Comparison of ENCODE assay signal across 30 cellular contexts in the genomic region with DNA sequence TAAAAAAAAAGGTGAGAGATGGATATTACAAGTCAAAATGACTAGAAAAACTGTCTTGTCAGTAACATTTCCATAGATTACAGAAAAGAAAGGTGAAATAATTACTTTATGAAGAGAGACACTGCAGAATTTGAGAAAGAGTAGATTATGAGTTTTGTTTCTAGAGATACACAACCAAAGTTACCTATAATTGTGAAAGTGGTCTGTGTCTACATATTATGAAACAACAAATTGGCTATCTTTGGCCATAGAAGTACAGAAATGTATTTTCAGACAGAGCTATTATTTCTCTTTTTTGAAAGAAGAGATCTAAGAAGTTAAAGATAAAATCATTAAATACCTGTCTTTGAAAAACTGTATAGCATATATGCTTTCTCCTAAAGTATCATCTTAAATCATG. TPM values are rescaled to one million over a fixed set of nuclear protein-coding genes. Genes with fewer than 3 reads are reported as not detected.
DNase-seq lines count a peak whose midpoint lies in the region; ATAC-seq lines count a peak whose summit lies in the region.
"Had no signal": no experiment of that assay in that cellular context is flagged by ENCODE, and none has a peak within 500 bp of the region (broad histone marks: within the 10 kb centered on the region; RNA-seq: fewer than 3 reads in every experiment).

No MANE protein-coding gene starts in this region.

- H3K36me3 ChIP-seq in HAP-1 (replicated peaks): no peaks in the 10 kb centered on the region
- H3K36me3 ChIP-seq: BLaER1 treated with 17β-estradiol and CSF1 and Interleukin-3, amounts not matched to agents 10 nM and 100 nM; gastrocnemius medialis; sigmoid colon; upper lobe of right lung had no signal

- no peaks in the 10 kb centered on the region for H3K36me3 Mint-ChIP-seq in activated CD8-positive, alpha-beta memory T cell treated with anti-CD3 and anti-CD28 coated beads, Interleukin-2, amount 10 ng/mL, durations not matched to agents 7 days and 5 days
- H3K36me3 Mint-ChIP-seq: stimulated activated memory B cell treated with anti-CD40 and anti-IgM and Interleukin-4, amounts not matched to agents 10 μg/mL and 1 μg/mL and 100 μg/mL, for 72 hours had no signal

- CTCF ChIA-PET in activated CD8-positive, alpha-beta memory T cell treated with anti-CD3 and anti-CD28 coated beads, Interleukin-2, amount 10 ng/mL, durations not matched to agents 7 days and 5 days (lab: Charles Lee): no interaction called here

- no peaks in the 10 kb centered on the region for H3K27me3 Mint-ChIP-seq in activated CD8-positive, alpha-beta memory T cell treated with anti-CD3 and anti-CD28 coated beads, Interleukin-2, amount 10 ng/mL, durations not matched to agents 7 days and 5 days
- H3K27me3 Mint-ChIP-seq: activated CD4-positive, alpha-beta T cell treated with anti-CD3 and anti-CD28 coated beads, Interleukin-2, amount 10 ng/mL, durations not matched to agents 24 days and 14 days; stimulated activated memory B cell treated with anti-CD40 and anti-IgM and Interleukin-4, amounts not matched to agents 10 μg/mL and 1 μg/mL and 100 μg/mL, for 72 hours had no signal

- H3K4me3 Mint-ChIP-seq in activated CD8-positive, alpha-beta memory T cell treated with anti-CD3 and anti-CD28 coated beads, Interleukin-2, amount 10 ng/mL, durations not matched to agents 7 days and 5 days: no peak overlapping the region
- H3K4me3 Mint-ChIP-seq: activated CD4-positive, alpha-beta T cell treated with anti-CD3 and anti-CD28 coated beads, Interleukin-2, amount 10 ng/mL, durations not matched to agents 24 days and 14 days; nephron progenitor cell; stimulated activated memory B cell treated with anti-CD40 and anti-IgM and Interleukin-4, amounts not matched to agents 10 μg/mL and 1 μg/mL and 100 μg/mL, for 72 hours had no signal

- H3K9me3 ChIP-seq in HAP-1: no peaks in the 10 kb centered on the region
- H3K9me3 ChIP-seq: BLaER1 treated with 17β-estradiol and CSF1 and Interleukin-3, amounts not matched to agents 10 nM and 100 nM; gastrocnemius medialis; sigmoid colon; upper lobe of right lung had no signal

- no peak overlapping the region for H3K4me3 ChIP-seq in HAP-1
- H3K4me3 ChIP-seq: BLaER1 treated with 17β-estradiol and CSF1 and Interleukin-3, amounts not matched to agents 10 nM and 100 nM; gastrocnemius medialis; sigmoid colon; upper lobe of right lung had no signal

- in situ Hi-C loops in HAP-1 (cut with MboI; ENCODE audit: low sequenced_read_pairs): no loop called here

- intact Hi-C loops in Right ventricle myocardium superior (cut with DNase I): no loop called here

- H3K27ac Mint-ChIP-seq in activated CD8-positive, alpha-beta memory T cell treated with anti-CD3 and anti-CD28 coated beads, Interleukin-2, amount 10 ng/mL, durations not matched to agents 7 days and 5 days: no peak overlapping the region
- H3K27ac Mint-ChIP-seq: activated CD4-positive, alpha-beta T cell treated with anti-CD3 and anti-CD28 coated beads, Interleukin-2, amount 10 ng/mL, durations not matched to agents 24 days and 14 days; nephron progenitor cell; stimulated activated memory B cell treated with anti-CD40 and anti-IgM and Interleukin-4, amounts not matched to agents 10 μg/mL and 1 μg/mL and 100 μg/mL, for 72 hours had no signal

- no peaks in the 10 kb centered on the region for H3K4me1 Mint-ChIP-seq in activated CD8-positive, alpha-beta memory T cell treated with anti-CD3 and anti-CD28 coated beads, Interleukin-2, amount 10 ng/mL, durations not matched to agents 7 days and 5 days
- H3K4me1 Mint-ChIP-seq: activated CD4-positive, alpha-beta T cell treated with anti-CD3 and anti-CD28 coated beads, Interleukin-2, amount 10 ng/mL, durations not matched to agents 24 days and 14 days; nephron progenitor cell; stimulated activated memory B cell treated with anti-CD40 and anti-IgM and Interleukin-4, amounts not matched to agents 10 μg/mL and 1 μg/mL and 100 μg/mL, for 72 hours had no signal

- no peak for DNase-seq in activated CD8-positive, alpha-beta memory T cell treated with anti-CD3 and anti-CD28 coated beads, Interleukin-2, amount 10 ng/mL, durations not matched to agents 7 days and 5 days
- DNase-seq in Right ventricle myocardium superior (no peak), DMS153 treated with DMSO at 0.1 percent for 48 hours (lab: John Stamatoyannopoulos, UW; ENCODE audit: unreplicated experiment) (no peak), HAP-1 (ENCODE audit: low spot score in 2 of 2) (no peak)
- DNase-seq: activated CD4-positive, alpha-beta T cell treated with anti-CD3 and anti-CD28 coated beads, Interleukin-2, amount 10 ng/mL, durations not matched to agents 24 days and 14 days; activated T-cell treated with anti-CD3 and anti-CD28 coated beads, Interleukin-2, amount 50 U/mL, for 48 hours; DMS79; gastrocnemius medialis; GDM1; H7; hippocampal formation; left cardiac atrium; mammary epithelial cell; NCI-H1417; NCI-H345; nephron progenitor cell; posterior cingulate gyrus; SIG-M5; sigmoid colon; stimulated activated CD4-positive, alpha-beta T cell treated with anti-CD3 and anti-CD28 coated beads, Interleukin-4, amount 100 ng/mL, for 4 hours; substantia nigra; SW 1271; T-helper 9 cell; upper lobe of right lung had no signal

- peaks cover 19% of the 10 kb centered on the region for H3K4me1 ChIP-seq in HAP-1
- H3K4me1 ChIP-seq: BLaER1 treated with 17β-estradiol and CSF1 and Interleukin-3, amounts not matched to agents 10 nM and 100 nM; gastrocnemius medialis; sigmoid colon; upper lobe of right lung had no signal

- no peaks in the 10 kb centered on the region for H3K9me3 Mint-ChIP-seq in activated CD8-positive, alpha-beta memory T cell treated with anti-CD3 and anti-CD28 coated beads, Interleukin-2, amount 10 ng/mL, durations not matched to agents 7 days and 5 days (ENCODE audit: low read depth)
- H3K9me3 Mint-ChIP-seq: activated CD4-positive, alpha-beta T cell treated with anti-CD3 and anti-CD28 coated beads, Interleukin-2, amount 10 ng/mL, durations not matched to agents 24 days and 14 days; nephron progenitor cell; stimulated activated memory B cell treated with anti-CD40 and anti-IgM and Interleukin-4, amounts not matched to agents 10 μg/mL and 1 μg/mL and 100 μg/mL, for 72 hours had no signal

- ATAC-seq in GM18868 (IDR thresholded peaks at IDR 0.05; ENCODE audit: unreplicated experiment) (peak; percentile 37), GM21528 (IDR thresholded peaks at IDR 0.05; ENCODE audit: low FRiP score, unreplicated experiment) (peak; percentile 72), HG02885 (IDR thresholded peaks at IDR 0.05; ENCODE audit: poor library complexity, unreplicated experiment) (peak; percentile 57), Right ventricle myocardium superior (ENCODE audit: poor library complexity) (no peak)
- ATAC-seq in activated CD8-positive, alpha-beta memory T cell treated with anti-CD3 and anti-CD28 coated beads, Interleukin-2, amount 10 ng/mL, durations not matched to agents 7 days and 5 days: no peak
- ATAC-seq: gastrocnemius medialis; left cardiac atrium; Panc1; stimulated activated memory B cell treated with anti-CD40 and anti-IgM and Interleukin-4, amounts not matched to agents 10 μg/mL and 1 μg/mL and 100 μg/mL, for 72 hours; upper lobe of right lung had no signal

- H3K27me3 ChIP-seq in HAP-1 (ENCODE audit: low read depth): no peaks in the 10 kb centered on the region
- H3K27me3 ChIP-seq: BLaER1 treated with 17β-estradiol and CSF1 and Interleukin-3, amounts not matched to agents 10 nM and 100 nM; gastrocnemius medialis; sigmoid colon; upper lobe of right lung had no signal

RNA-seq across cellular contexts. Expression of a gene that starts 30.1 kb away (rescaled TPM):
- not detected for total RNA-seq in activated CD8-positive, alpha-beta memory T cell treated with anti-CD3 and anti-CD28 coated beads, Interleukin-2, amount 10 ng/mL, durations not matched to agents 7 days and 5 days
- total RNA-seq in Right ventricle myocardium superior: not detected
- total RNA-seq: activated CD4-positive, alpha-beta T cell treated with anti-CD3 and anti-CD28 coated beads, Interleukin-2, amount 10 ng/mL, durations not matched to agents 24 days and 14 days had no signal

Comparison
In these comparisons a context has a peak if more than half of its experiments do, and no peak if none do; other contexts are left out.
1. ATAC-seq: peak in GM18868 (single experiment), GM21528 (single experiment) and HG02885 (single experiment); none in activated CD8-positive, alpha-beta memory T cell treated with anti-CD3 and anti-CD28 coated beads, Interleukin-2, amount 10 ng/mL, durations not matched to agents 7 days and 5 days (single experiment) and Right ventricle myocardium superior (single experiment).